ENCODE assay signal across 8 cellular contexts in the genomic region with DNA sequence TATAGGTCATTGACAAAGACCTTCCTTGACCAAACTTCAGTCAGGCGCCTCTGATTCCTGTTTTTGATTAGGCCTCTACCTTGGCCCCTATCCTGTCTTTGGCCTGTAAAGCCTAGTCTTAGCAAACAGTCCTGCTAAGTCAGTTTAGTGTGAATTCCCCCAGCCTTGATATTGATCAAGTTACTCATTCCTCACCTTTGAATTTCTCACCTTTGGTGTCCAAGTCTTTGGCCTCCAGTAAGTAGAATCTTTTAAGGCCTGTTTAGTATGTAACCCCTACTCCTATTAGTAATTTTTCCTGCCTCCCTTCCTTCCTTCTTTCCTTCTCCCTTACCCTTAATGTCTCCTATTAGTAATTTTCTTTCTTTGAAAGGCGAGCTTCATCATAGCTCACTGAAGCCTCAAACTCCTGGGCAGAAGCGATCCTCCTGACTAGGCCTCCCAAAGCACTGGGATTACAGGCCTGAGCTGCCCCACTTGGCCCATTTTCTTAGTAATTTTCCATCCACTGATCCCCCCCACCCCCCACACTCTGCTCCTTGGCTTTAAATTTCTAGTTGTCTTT.
A peak's percentile ranks its signal among the peaks of the same experiment; 100 is the strongest.
DNase-seq lines count a peak whose midpoint lies in the region; ATAC-seq and TF ChIP-seq lines count a peak whose summit lies in the region.

No MANE protein-coding gene starts in this region.

- no peak for DNase-seq in HL-60 (ENCODE audit: low read depth in 1 of 2, low spot score in 1 of 2)
- no peak for DNase-seq in activated naive CD8-positive, alpha-beta T cell treated with anti-CD3 and anti-CD28 coated beads, Interleukin-2, amount 50 U/mL, for 24 hours
- DNase-seq in NCI-H1694 treated with DMSO at 0.1 percent for 48 hours (lab: John Stamatoyannopoulos, UW), result no peak

- H3K4me3 ChIP-seq in BLaER1 (peak overlapping the region; percentile 73; the same call in 1 of the 2 replicates), HL-60 (replicated peaks; ENCODE audit: insufficient read depth, low read length) (peak overlapping the region; percentile 69)

- H3K9ac ChIP-seq in BLaER1, result no peak overlapping the region

- peaks cover 6% of the 10 kb centered on the region for H3K36me3 Mint-ChIP-seq in activated naive CD8-positive, alpha-beta T cell treated with anti-CD3 and anti-CD28 coated beads, Interleukin-2, amount 50 U/mL, for 24 hours (ENCODE audit: low read depth)
- H3K36me3 Mint-ChIP-seq in nephron (ENCODE audit: low read depth), result no peaks in the 10 kb centered on the region

- H3K4me1 ChIP-seq in BLaER1, result peaks cover 16% of the 10 kb centered on the region

- peaks cover 23% of the 10 kb centered on the region for H3K4me1 Mint-ChIP-seq in activated naive CD8-positive, alpha-beta T cell treated with anti-CD3 and anti-CD28 coated beads, Interleukin-2, amount 50 U/mL, for 24 hours
- peaks cover 5% of the 10 kb centered on the region for H3K4me1 Mint-ChIP-seq in nephron

- no peaks in the 10 kb centered on the region for H3K9me3 ChIP-seq in BLaER1

- H3K4me3 Mint-ChIP-seq in activated naive CD8-positive, alpha-beta T cell treated with anti-CD3 and anti-CD28 coated beads, Interleukin-2, amount 50 U/mL, for 24 hours, result peak overlapping the region; percentile 6
- peak overlapping the region; percentile 75 to 95 (median 77) for H3K4me3 Mint-ChIP-seq in nephron

- peak overlapping the region; percentile 96 for H3K27ac Mint-ChIP-seq in activated naive CD8-positive, alpha-beta T cell treated with anti-CD3 and anti-CD28 coated beads, Interleukin-2, amount 50 U/mL, for 24 hours
- peak overlapping the region in 2 of 3 experiments; percentile 29 to 88 for H3K27ac Mint-ChIP-seq in nephron

- ATAC-seq in activated naive CD8-positive, alpha-beta T cell treated with anti-CD3 and anti-CD28 coated beads, Interleukin-2, amount 50 U/mL, for 24 hours, result no peak
- ATAC-seq in HG03521 (IDR thresholded peaks at IDR 0.05; ENCODE audit: unreplicated experiment), result no peak
- ATAC-seq in activated CD4-positive, CD25-positive, alpha-beta regulatory T cell treated with anti-CD3 and anti-CD28 coated beads, Interleukin-2, amount 50 U/mL, for 24 hours, result no peak
- no peak for ATAC-seq in GM21367 (IDR thresholded peaks at IDR 0.05; ENCODE audit: unreplicated experiment)

- no peaks in the 10 kb centered on the region for H3K9me3 Mint-ChIP-seq in activated naive CD8-positive, alpha-beta T cell treated with anti-CD3 and anti-CD28 coated beads, Interleukin-2, amount 50 U/mL, for 24 hours
- no peaks in the 10 kb centered on the region for H3K9me3 Mint-ChIP-seq in nephron

- no peaks in the 10 kb centered on the region for H3K27me3 ChIP-seq in BLaER1
- H3K27me3 ChIP-seq in HL-60 (ENCODE audit: insufficient read depth, poor library complexity, severe bottlenecking), result no peaks in the 10 kb centered on the region

- peaks cover 6% of the 10 kb centered on the region for H3K27me3 Mint-ChIP-seq in activated naive CD8-positive, alpha-beta T cell treated with anti-CD3 and anti-CD28 coated beads, Interleukin-2, amount 50 U/mL, for 24 hours
- H3K27me3 Mint-ChIP-seq in nephron (ENCODE audit: low read depth), result peaks cover 8% of the 10 kb centered on the region

- peak overlapping the region; percentile 82 for H3K4me2 ChIP-seq in BLaER1

- no peaks in the 10 kb centered on the region for H3K36me3 ChIP-seq in BLaER1

- TF ChIP-seq CTCF in HL-60 (IDR thresholded peaks at IDR 0.05; ENCODE audit: insufficient read depth, low read length), result no peak
- no peak for TF ChIP-seq CTCF in nephron (IDR thresholded peaks at IDR 0.05; ENCODE audit: unreplicated experiment in 3 of 3)

- H4K20me1 ChIP-seq in BLaER1, result no peaks in the 10 kb centered on the region

- H3K27ac ChIP-seq in BLaER1 (no peak overlapping the region), HL-60 (replicated peaks) (peak overlapping the region; percentile 88)
